7 cellular contexts compared by ENCODE assay signal in the genomic region with DNA sequence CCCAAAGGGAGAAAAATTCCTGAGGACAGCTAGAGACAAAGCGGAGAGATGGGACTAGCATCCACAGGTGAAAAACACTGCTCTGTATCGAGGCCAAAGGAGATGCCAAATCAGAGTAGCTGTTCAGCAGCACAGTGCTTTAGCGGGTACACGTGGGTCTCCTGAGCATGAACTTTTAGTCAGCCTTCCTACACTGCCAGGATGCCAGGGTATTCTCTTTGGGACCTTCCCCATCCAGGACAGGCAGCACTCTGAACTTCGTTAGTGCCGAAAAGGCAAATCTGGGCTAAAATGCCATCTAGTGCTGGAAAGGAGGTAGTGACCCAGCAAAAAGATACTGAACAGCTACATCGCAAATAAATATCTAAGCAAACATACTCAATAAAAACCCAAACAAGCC.
A peak's percentile ranks its signal among the peaks of the same experiment; 100 is the strongest.
DNase-seq lines count a peak whose midpoint lies in the region; ATAC-seq and TF ChIP-seq lines count a peak whose summit lies in the region.

No MANE protein-coding gene starts in this region.

- H3K27me3 ChIP-seq in Panc1 (ENCODE audit: control insufficient read depth, insufficient read depth, low read length) (peaks cover 2% of the 10 kb centered on the region; the same call in 1 of the 2 replicates), osteoblast (ENCODE audit: insufficient read depth, low read length) (peaks cover 12% of the 10 kb centered on the region)

- TF ChIP-seq CTCF in Panc1 (IDR thresholded peaks at IDR 0.05), result peak; percentile 80
- TF ChIP-seq CTCF in epithelial cell of esophagus (IDR thresholded peaks at IDR 0.05; ENCODE audit: insufficient read depth, low read depth, low read length, missing control alignments), result peak; percentile 83
- TF ChIP-seq CTCF in osteoblast (IDR thresholded peaks at IDR 0.05; ENCODE audit: extremely low read depth, low read depth, low read length), result peak; percentile 69

- H3K4me2 ChIP-seq in osteoblast (ENCODE audit: insufficient read depth, low read length), result peak overlapping the region; percentile 57

- POLR2A ChIA-PET in Panc1 (lab: Charles Lee), result no interaction called here

- peak overlapping the region; percentile 45 for H2AFZ ChIP-seq in osteoblast (ENCODE audit: low read length)

- H4K20me1 ChIP-seq in osteoblast (ENCODE audit: insufficient read depth, low read length), result no peaks in the 10 kb centered on the region

- H3K4me1 ChIP-seq in Panc1 (ENCODE audit: control insufficient read depth, insufficient read depth, low read length) (no peaks in the 10 kb centered on the region), osteoblast (ENCODE audit: insufficient read depth, low read length) (peaks cover 2% of the 10 kb centered on the region)

- no TSS peak for BruUV-seq in Panc1 (replicated peaks; lab: Mats Ljungman, UMichigan)

- H3K27ac ChIP-seq in Panc1 (ENCODE audit: low read length) (no peak overlapping the region), osteoblast (ENCODE audit: low read depth, low read length) (no peak overlapping the region)

- in situ Hi-C loops in Panc1 (cut with HindIII; ENCODE audit: low pct_unique_long_range_greater_than_20kb, low sequenced_read_pairs), result no loop called here

- intact Hi-C loops in Panc1 (cut with micrococcal nuclease; ENCODE audit: unreplicated experiment), result loop anchor here (2.0 to 10.0 kb wide), 3 partner anchors 35 to 177 kb away; no protein-coding TSS in a partner anchor

- H3K36me3 ChIP-seq in Panc1 (ENCODE audit: control insufficient read depth, insufficient read depth, low read length) (no peaks in the 10 kb centered on the region), osteoblast (ENCODE audit: insufficient read depth, low read length) (no peaks in the 10 kb centered on the region)

- peak; percentile 56 for ATAC-seq in GM19452 (IDR thresholded peaks at IDR 0.05; ENCODE audit: unreplicated experiment)
- peak; percentile 86 for ATAC-seq in Panc1

- DNase-seq in ELF-1 (ENCODE audit: low read depth, low spot score) (peak; percentile 28), HK-2 (ENCODE audit: unreplicated experiment) (peak; percentile 6), Panc1 (ENCODE audit: low read depth, low spot score) (peak; percentile 28), epithelial cell of esophagus (ENCODE audit: low read depth) (peak; percentile 53), osteoblast (ENCODE audit: insufficient read length, low spot score, missing footprints) (no peak), NCI-H187 treated with DMSO at 0.1 percent for 48 hours (lab: John Stamatoyannopoulos, UW) (no peak)

- no peaks in the 10 kb centered on the region for H3K79me2 ChIP-seq in osteoblast (ENCODE audit: insufficient read depth, low read length)

- H3K4me3 ChIP-seq in Panc1 (ENCODE audit: low read depth in 2 of 2, low read length in 2 of 2) (peak overlapping the region in 1 of 2 experiments; percentile 9; a peak in 1 of 4 replicates), epithelial cell of esophagus (ENCODE audit: low read length) (no peak overlapping the region), osteoblast (ENCODE audit: insufficient read depth, low read length) (no peak overlapping the region)

- CTCF ChIA-PET in Panc1 (lab: Charles Lee), result interaction anchor here (0.6 kb wide), 1 partner anchor 31 kb away, joined by 3 read pairs; no protein-coding TSS in a partner anchor

- H3K9me3 ChIP-seq in Panc1 (ENCODE audit: control insufficient read depth, insufficient read depth, low read depth, low read length) (no peaks in the 10 kb centered on the region), osteoblast (ENCODE audit: low read depth, low read length) (no peaks in the 10 kb centered on the region)

Comparison
In these comparisons a context has a peak if more than half of its experiments do, and no peak if none do; other contexts are left out.
1. DNase-seq: peak in ELF-1 (single experiment), HK-2 (single experiment), Panc1 (single experiment) and epithelial cell of esophagus (single experiment); none in osteoblast (single experiment) and NCI-H187 treated with DMSO at 0.1 percent for 48 hours (single experiment).
2. Peak in every context shown above with its lines, with median percentiles within 50 percentile points of each other: CTCF ChIP-seq.